22 cellular contexts compared by ENCODE assay signal in genomic region chr5:74660146-74660545, GRCh38. TPM values are rescaled to one million over a fixed set of nuclear protein-coding genes. Genes with fewer than 3 reads are reported as not detected.
DNase-seq lines count a peak whose midpoint lies in the region; FAIRE-seq and TF ChIP-seq lines count a peak whose summit lies in the region.
"Had no signal": no experiment of that assay in that cellular context is flagged by ENCODE, and none has a peak within 500 bp of the region (broad histone marks: within the 10 kb centered on the region; RNA-seq: fewer than 3 reads in every experiment).

No MANE protein-coding gene starts in this region.

- H4K20me1 ChIP-seq in GM23248 (ENCODE audit: insufficient read depth) (no peaks in the 10 kb centered on the region), endothelial cell of umbilical vein (replicated peaks; ENCODE audit: control insufficient read depth, extremely low read depth, insufficient read depth, low read length) (no peaks in the 10 kb centered on the region), MM.1S (ENCODE audit: insufficient read depth, low read length) (no peaks in the 10 kb centered on the region)
- H4K20me1 ChIP-seq: BLaER1 treated with 17β-estradiol and CSF1 and Interleukin-3, amounts not matched to agents 10 nM and 100 nM had no signal

- no TSS peak for BruUV-seq in endothelial cell of umbilical vein (replicated peaks; lab: Mats Ljungman, UMichigan)

- peak; percentile 61 for DNase-seq in GM23248
- peak; percentile 37 for DNase-seq in M059J (ENCODE audit: low read depth)
- DNase-seq in endothelial cell of umbilical vein (ENCODE audit: low read depth, low spot score): no peak
- DNase-seq in renal cortical epithelial cell (ENCODE audit: low read depth): peak; percentile 25
- no peak for DNase-seq in MM.1S
- no peak for DNase-seq in H7
- DNase-seq in NCI-H1048 (lab: John Stamatoyannopoulos, UW): no peak
- DNase-seq: Caco-2; CD4-positive, alpha-beta memory T cell; DMS153; GF-D8; HCEC 1CT; Kasumi-1; NCI-H1105; NCI-H146; NCI-H2029; NCI-H2227 treated with DMSO at 0.1 percent for 48 hours; NCI-H510A; NCI-H748 treated with DMSO at 0.1 percent for 48 hours; T-helper 1 cell had no signal

- 31 to 52% methylated on average over 1 of the region's 1 CpG for WGBS in GM23248 (ENCODE audit: low coverage in 1 of 2, low lambda C conversion rate in 2 of 2, missing lambda C conversion rate in 2 of 2), 2 experiments

- no peaks in the 10 kb centered on the region for H3K36me3 ChIP-seq in GM23248 (ENCODE audit: low read depth)
- no peaks in the 10 kb centered on the region for H3K36me3 ChIP-seq in endothelial cell of umbilical vein (ENCODE audit: control insufficient read depth in 2 of 2, extremely low read depth in 1 of 2, insufficient read depth in 2 of 2, low read length in 2 of 2)
- no peaks in the 10 kb centered on the region for H3K36me3 ChIP-seq in MM.1S (replicated peaks; ENCODE audit: insufficient read depth, low read length)
- H3K36me3 ChIP-seq in H7 (replicated peaks; ENCODE audit: control insufficient read depth, insufficient read depth, low read length): no peaks in the 10 kb centered on the region
- H3K36me3 ChIP-seq: BLaER1 treated with 17β-estradiol and CSF1 and Interleukin-3, amounts not matched to agents 10 nM and 100 nM had no signal

- H3K9me3 ChIP-seq in GM23248 (ENCODE audit: low read depth): no peaks in the 10 kb centered on the region
- H3K9me3 ChIP-seq in endothelial cell of umbilical vein (replicated peaks; ENCODE audit: control insufficient read depth, insufficient read depth, low read length): no peaks in the 10 kb centered on the region
- no peaks in the 10 kb centered on the region for H3K9me3 ChIP-seq in MM.1S (replicated peaks; ENCODE audit: insufficient read depth, low read length)
- H3K9me3 ChIP-seq: Caco-2 had no signal

- H3K4me2 ChIP-seq in GM23248 (ENCODE audit: unreplicated experiment) (no peak overlapping the region), endothelial cell of umbilical vein (ENCODE audit: insufficient read depth, low read length) (no peak overlapping the region), MM.1S (ENCODE audit: low read depth, low read length) (no peak overlapping the region)
- H3K4me2 ChIP-seq: BLaER1 treated with 17β-estradiol and CSF1 and Interleukin-3, amounts not matched to agents 10 nM and 100 nM had no signal

- POLR2A ChIA-PET in endothelial cell of umbilical vein (lab: Charles Lee): no interaction called here

- H3K27me3 ChIP-seq in GM23248 (replicated peaks; ENCODE audit: insufficient read depth): no peaks in the 10 kb centered on the region
- H3K27me3 ChIP-seq in endothelial cell of umbilical vein (ENCODE audit: control insufficient read depth in 2 of 2, insufficient read depth in 2 of 2, low read length in 2 of 2): peaks cover 2 to 3% of the 10 kb centered on the region in 2 experiments
- no peaks in the 10 kb centered on the region for H3K27me3 ChIP-seq in MM.1S (replicated peaks; ENCODE audit: insufficient read depth, low read length)
- no peaks in the 10 kb centered on the region for H3K27me3 ChIP-seq in H7 (ENCODE audit: control insufficient read depth, insufficient read depth, low read length)
- H3K27me3 ChIP-seq: BLaER1 treated with 17β-estradiol and CSF1 and Interleukin-3, amounts not matched to agents 10 nM and 100 nM had no signal

- intact Hi-C loops in endothelial cell of umbilical vein (cut with micrococcal nuclease): no loop called here

- in situ Hi-C loops in GM23248 (cut with MboI): loop anchor here (10.0 to 25.0 kb wide), 2 partner anchors 255 to 1073 kb away; no protein-coding TSS in a partner anchor

- peak; percentile 65 for FAIRE-seq in endothelial cell of umbilical vein (lab: Jason Lieb, UNC)
- FAIRE-seq: GM19239 had no signal

- H2AFZ ChIP-seq in GM23248: 0 out of 2 replicates have a peak overlapping the region, but pooled peaks have one; percentile 26
- no peak overlapping the region for H2AFZ ChIP-seq in endothelial cell of umbilical vein (ENCODE audit: low read depth, low read length)
- H2AFZ ChIP-seq in MM.1S (ENCODE audit: low read length): no peak overlapping the region

- TF ChIP-seq POLR2A in endothelial cell of umbilical vein (IDR thresholded peaks at IDR 0.05; ENCODE audit: low read depth, low read length): no peak

- TF ChIP-seq CTCF in endothelial cell of umbilical vein (IDR thresholded peaks at IDR 0.05; ENCODE audit: extremely low read depth in 1 of 2, insufficient read depth in 1 of 2, low read depth in 1 of 2, low read length in 2 of 2): no peak
- TF ChIP-seq CTCF in MM.1S (IDR thresholded peaks at IDR 0.05; ENCODE audit: low read length): no peak

- CTCF ChIA-PET in endothelial cell of umbilical vein (lab: Charles Lee): interaction anchor here (0.6 kb wide), 1 partner anchor 529 kb away, joined by 4 read pairs; no protein-coding TSS in a partner anchor

- H3K9me2 ChIP-seq in GM23248 (ENCODE audit: insufficient read depth) (no peaks in the 10 kb centered on the region), MM.1S (replicated peaks; ENCODE audit: insufficient read depth, low read length) (no peaks in the 10 kb centered on the region)

- H3K4me3 ChIP-seq in GM23248 (no peak overlapping the region), endothelial cell of umbilical vein (replicated peaks in 1 of 3; ENCODE audit: insufficient read depth in 1 of 3, low read depth in 1 of 3, low read length in 3 of 3) (no peak overlapping the region), MM.1S (ENCODE audit: low read length) (no peak overlapping the region), H7 (ENCODE audit: insufficient read depth, low read depth, low read length) (no peak overlapping the region)
- H3K4me3 ChIP-seq: BLaER1 treated with 17β-estradiol and CSF1 and Interleukin-3, amounts not matched to agents 10 nM and 100 nM had no signal

- no peaks in the 10 kb centered on the region for H3K79me2 ChIP-seq in GM23248 (ENCODE audit: insufficient read depth)
- no peaks in the 10 kb centered on the region for H3K79me2 ChIP-seq in endothelial cell of umbilical vein (ENCODE audit: control insufficient read depth, insufficient read depth, low read length)
- H3K79me2 ChIP-seq in MM.1S (ENCODE audit: low read length): no peaks in the 10 kb centered on the region

- dilution Hi-C loops in endothelial cell of umbilical vein (cut with MboI; ENCODE audit: extremely low pct_ligation_motif_present, low sequenced_read_pairs): no loop called here

- H3F3A ChIP-seq in GM23248 (ENCODE audit: insufficient read depth): no peaks in the 10 kb centered on the region
- no peaks in the 10 kb centered on the region for H3F3A ChIP-seq in MM.1S (ENCODE audit: insufficient read depth, low read length)

- H3K27ac ChIP-seq in GM23248: no peak overlapping the region
- no peak overlapping the region for H3K27ac ChIP-seq in endothelial cell of umbilical vein (ENCODE audit: insufficient read depth, low read depth, low read length)
- no peak overlapping the region for H3K27ac ChIP-seq in MM.1S (ENCODE audit: low read length)
- H3K27ac ChIP-seq: BLaER1 treated with 17β-estradiol and CSF1 and Interleukin-3, amounts not matched to agents 10 nM and 100 nM had no signal

- no peaks in the 10 kb centered on the region for H3K9me1 ChIP-seq in endothelial cell of umbilical vein (replicated peaks; ENCODE audit: control insufficient read depth, extremely low read depth, insufficient read depth, low read length)

- H3K4me1 ChIP-seq in GM23248 (ENCODE audit: insufficient read depth): peaks cover 4% of the 10 kb centered on the region; the same call in 1 of the 2 replicates
- peaks cover 2% of the 10 kb centered on the region for H3K4me1 ChIP-seq in endothelial cell of umbilical vein (ENCODE audit: control insufficient read depth, extremely low read depth, insufficient read depth, low read length)
- H3K4me1 ChIP-seq in MM.1S (ENCODE audit: low read length): no peaks in the 10 kb centered on the region
- H3K4me1 ChIP-seq: Caco-2 had no signal

- H3K9ac ChIP-seq in GM23248 (no peak overlapping the region), endothelial cell of umbilical vein (replicated peaks; ENCODE audit: extremely low read depth, insufficient read depth, low read length) (no peak overlapping the region), MM.1S (ENCODE audit: low read length) (no peak overlapping the region)
- H3K9ac ChIP-seq: BLaER1 treated with 17β-estradiol and CSF1 and Interleukin-3, amounts not matched to agents 10 nM and 100 nM had no signal

TF ChIP-seq in endothelial cell of umbilical vein, 7 proteins besides CTCF, POLR2A, EP300 and RAD21 (continues in another document):
- no peak for TF ChIP-seq EZH2 (IDR thresholded peaks at IDR 0.05; ENCODE audit: borderline replicate concordance, low read depth, low read length, severe bottlenecking)
- TF ChIP-seq JUN (IDR thresholded peaks at IDR 0.05; ENCODE audit: borderline replicate concordance, insufficient read depth, insufficient read length, low read depth): no peak

RNA-seq across cellular contexts. Expression of gene ENC1, which starts 19.6 kb away (rescaled TPM):
- 15.3 and 18.5 TPM in 2 replicates for total RNA-seq in GM23248 (2014; rRNA removed; shearing (Covaris generic))
- 14.6 and 15.8 TPM in 2 replicates for polyA plus RNA-seq in GM23248 (2016; fragmentation: Nextera tagmentation; extraction: Ambion mirVana)
- total RNA-seq in M059J (2014; rRNA removed; shearing (Covaris generic)): 38.8 and 48.1 TPM in 2 replicates
- total RNA-seq in endothelial cell of umbilical vein: 42.2 and 53.6 TPM in 2 replicates
- 53.3 and 59.7 TPM in 2 replicates for polyA plus RNA-seq in endothelial cell of umbilical vein
- 31.4 and 32.4 TPM in 2 replicates for polyA plus RNA-seq in endothelial cell of umbilical vein (2011; cell fraction: cytosol; rRNA removed)
- polyA plus RNA-seq in endothelial cell of umbilical vein (2011; cell fraction: nucleus; rRNA removed): 169 and 182 TPM in 2 replicates
- 33.7 and 52.2 TPM in 2 replicates for polyA plus RNA-seq in endothelial cell of umbilical vein (2012)
- polyA minus RNA-seq in endothelial cell of umbilical vein: 116 and 122 TPM in 2 replicates
- not detected for polyA minus RNA-seq in endothelial cell of umbilical vein (2011; cell fraction: cytosol; rRNA and poly(A)+ RNA removed)
- polyA minus RNA-seq in endothelial cell of umbilical vein (2011; cell fraction: nucleus; rRNA and poly(A)+ RNA removed): 133 and 151 TPM in 2 replicates
- 44.5 and 219 TPM in 2 replicates for total RNA-seq in renal cortical epithelial cell
- 31.9 and 51.5 TPM in 2 replicates for total RNA-seq in H7 (2014; rRNA removed; shearing (Covaris generic))

RNA-seq across cellular contexts. Expression of gene HEXB, which starts 24.9 kb away (rescaled TPM):
- 106 and 109 TPM in 2 replicates for total RNA-seq in GM23248 (2014; rRNA removed; shearing (Covaris generic))
- polyA plus RNA-seq in GM23248 (2016; fragmentation: Nextera tagmentation; extraction: Ambion mirVana) (127 TPM in 2 replicates), endothelial cell of umbilical vein (126 and 128 TPM in 2 replicates)
- 290 and 372 TPM in 2 replicates for total RNA-seq in M059J (2014; rRNA removed; shearing (Covaris generic))
- total RNA-seq in endothelial cell of umbilical vein (176 and 182 TPM in 2 replicates), renal cortical epithelial cell (99.8 and 127 TPM in 2 replicates)
- polyA plus RNA-seq in endothelial cell of umbilical vein (2011; cell fraction: cytosol; rRNA removed): 119 and 132 TPM in 2 replicates
- 64.9 and 99.7 TPM in 2 replicates for polyA plus RNA-seq in endothelial cell of umbilical vein (2011; cell fraction: nucleus; rRNA removed)
- polyA plus RNA-seq in endothelial cell of umbilical vein (2012): 155 and 240 TPM in 2 replicates
- polyA minus RNA-seq in endothelial cell of umbilical vein: 102 and 124 TPM in 2 replicates
- 57.9 TPM for polyA minus RNA-seq in endothelial cell of umbilical vein (2011; cell fraction: cytosol; rRNA and poly(A)+ RNA removed)
- polyA minus RNA-seq in endothelial cell of umbilical vein (2011; cell fraction: nucleus; rRNA and poly(A)+ RNA removed): 35.3 and 39.2 TPM in 2 replicates
- 79.6 and 84.5 TPM in 2 replicates for total RNA-seq in H7 (2014; rRNA removed; shearing (Covaris generic))

Comparison
In these comparisons a context has a peak if more than half of its experiments do, and no peak if none do; other contexts are left out.
1. DNase-seq: peak in GM23248 (single experiment), M059J (single experiment) and renal cortical epithelial cell (single experiment); none in endothelial cell of umbilical vein (single experiment), MM.1S (single experiment), H7 (single experiment) and NCI-H1048 (single experiment).